11 cellular contexts compared by ENCODE assay signal in the genomic region with DNA sequence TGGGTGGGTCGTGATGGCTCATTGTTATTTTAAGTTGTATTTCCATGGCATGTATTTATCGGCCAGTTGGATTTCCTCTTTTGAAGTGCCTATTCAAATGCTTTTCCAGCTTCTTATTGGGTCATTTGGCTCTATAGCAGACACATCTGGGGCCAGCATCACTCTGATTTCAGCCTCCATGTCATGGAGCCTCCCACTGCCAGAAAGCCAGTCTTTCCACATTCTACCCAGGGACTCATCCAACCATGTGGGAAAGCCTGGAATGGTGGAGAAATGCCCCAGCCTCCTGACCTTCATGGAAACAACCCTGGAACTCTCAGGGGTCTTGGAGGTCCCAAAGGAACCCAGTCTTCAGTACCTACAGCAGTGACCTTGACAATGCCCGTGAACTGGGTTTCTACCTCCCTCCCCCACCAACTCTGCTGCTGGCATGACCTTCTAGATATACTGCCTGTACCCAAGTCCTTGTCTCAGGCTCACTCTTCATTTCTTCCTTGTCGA. TPM values are rescaled to one million over a fixed set of nuclear protein-coding genes. Genes with fewer than 3 reads are reported as not detected.
"Had no signal": no experiment of that assay in that cellular context is flagged by ENCODE, and none has a peak within 500 bp of the region (broad histone marks: within the 10 kb centered on the region; RNA-seq: fewer than 3 reads in every experiment).

No MANE protein-coding gene starts in this region.

- H3K27ac Mint-ChIP-seq: mesothelial cell of epicardium; neural progenitor cell; stimulated activated memory B cell treated with anti-CD40 and anti-IgM and Interleukin-4, amounts not matched to agents 10 μg/mL and 1 μg/mL and 100 μg/mL, for 72 hours had no signal

- ATAC-seq: pancreas; stimulated activated memory B cell treated with anti-CD40 and anti-IgM and Interleukin-4, amounts not matched to agents 10 μg/mL and 1 μg/mL and 100 μg/mL, for 72 hours had no signal

- H3K36me3 Mint-ChIP-seq: mesothelial cell of epicardium, neural progenitor cell had no signal

- H3K4me3 Mint-ChIP-seq: mesothelial cell of epicardium; neural progenitor cell; stimulated activated memory B cell treated with anti-CD40 and anti-IgM and Interleukin-4, amounts not matched to agents 10 μg/mL and 1 μg/mL and 100 μg/mL, for 72 hours had no signal

- DNase-seq: activated gamma-delta T cell; effector CD8-positive, alpha-beta T cell; head of caudate nucleus; sigmoid colon; spleen; T-helper 9 cell had no signal

RNA-seq across cellular contexts. Expression of a gene that starts 52.1 kb away (rescaled TPM):
- total RNA-seq: myocyte had no signal
